In genomic region chr22:27937453-27937852, GRCh38 we compare ENCODE assay signal across 19 cellular contexts. TPM values are rescaled to one million over a fixed set of nuclear protein-coding genes. Genes with fewer than 3 reads are reported as not detected.
A peak's percentile ranks its signal among the peaks of the same experiment; 100 is the strongest.
DNase-seq lines count a peak whose midpoint lies in the region; ATAC-seq and TF ChIP-seq lines count a peak whose summit lies in the region.
"Had no signal": no experiment of that assay in that cellular context is flagged by ENCODE, and none has a peak within 500 bp of the region (broad histone marks: within the 10 kb centered on the region; RNA-seq: fewer than 3 reads in every experiment).

No MANE protein-coding gene starts in this region.

- no peak overlapping the region for H3K27ac ChIP-seq in foreskin keratinocyte
- H3K27ac ChIP-seq in MM.1S (ENCODE audit: low read length), result no peak overlapping the region
- H3K27ac ChIP-seq: body of pancreas, psoas muscle, tibial artery, WERI-Rb-1 had no signal

- in situ Hi-C loops in GM13977 (cut with MboI; ENCODE audit: low pct_unique_long_range_greater_than_20kb, low sequenced_read_pairs, unreplicated experiment), result no loop called here

- H3K27me3 ChIP-seq in BE2C, result no peaks in the 10 kb centered on the region
- H3K27me3 ChIP-seq in foreskin keratinocyte, result no peaks in the 10 kb centered on the region
- H3K27me3 ChIP-seq in MM.1S (replicated peaks; ENCODE audit: insufficient read depth, low read length), result no peaks in the 10 kb centered on the region
- H3K27me3 ChIP-seq: body of pancreas, tibial artery had no signal

- no peak overlapping the region for H2AFZ ChIP-seq in MM.1S (ENCODE audit: low read length)

- no peaks in the 10 kb centered on the region for H3K9me2 ChIP-seq in MM.1S (replicated peaks; ENCODE audit: insufficient read depth, low read length)

- no peak overlapping the region for H3K4me2 ChIP-seq in MM.1S (ENCODE audit: low read depth, low read length)

- DNase-seq in BE2C (no peak), GM13977 (ENCODE audit: low spot score) (no peak), foreskin keratinocyte (no peak), MM.1S (no peak), SIG-M5 (lab: John Stamatoyannopoulos, UW) (no peak)
- DNase-seq: activated CD8-positive, alpha-beta T cell treated with anti-CD3 and anti-CD28 coated beads for 36 hours; body of pancreas; EL; kidney glomerular epithelial cell; NCI-H526 treated with DMSO at 0.1 percent for 48 hours; psoas muscle; RPMI8226; stimulated activated CD4-positive, alpha-beta T cell treated with anti-CD3 and anti-CD28 coated beads, Interleukin-12 subunit alpha, Interleukin-12 subunit beta, amount 100 ng/mL, for 4 hours; tibial artery; WERI-Rb-1 had no signal

- ATAC-seq in SK-N-SH treated with all-trans-retinoic acid at 6 μM for 48 hours, result peak; percentile 70
- no peak for ATAC-seq in foreskin keratinocyte
- no peak for ATAC-seq in HG02610 (IDR thresholded peaks at IDR 0.05; ENCODE audit: unreplicated experiment)
- ATAC-seq in HG03565 (IDR thresholded peaks at IDR 0.05; ENCODE audit: unreplicated experiment), result no peak
- ATAC-seq: activated CD8-positive, alpha-beta T cell treated with anti-CD3 and anti-CD28 coated beads for 36 hours; body of pancreas; psoas muscle; stimulated activated effector memory CD8-positive, alpha-beta T cell treated with anti-CD3 and anti-CD28 coated beads, Interleukin-12 subunit alpha, Interleukin-12 subunit beta, amount 100 ng/mL, for 72 hours had no signal

- no peaks in the 10 kb centered on the region for H3K79me2 ChIP-seq in MM.1S (ENCODE audit: low read length)

- no peaks in the 10 kb centered on the region for H3K9me3 ChIP-seq in BE2C
- H3K9me3 ChIP-seq in MM.1S (replicated peaks; ENCODE audit: insufficient read depth, low read length), result no peaks in the 10 kb centered on the region
- H3K9me3 ChIP-seq: body of pancreas, psoas muscle, tibial artery had no signal

- no peaks in the 10 kb centered on the region for H4K20me1 ChIP-seq in MM.1S (ENCODE audit: insufficient read depth, low read length)

- peak; percentile 52 for TF ChIP-seq CTCF in BE2C (IDR thresholded peaks at IDR 0.05; ENCODE audit: low read depth, low read length)
- peak; percentile 9 for TF ChIP-seq CTCF in GM13977 (IDR thresholded peaks at IDR 0.05; ENCODE audit: extremely low read depth, insufficient read depth, missing control alignments)
- TF ChIP-seq CTCF in foreskin keratinocyte (conservative IDR thresholded peaks at IDR 0.05), result peak; percentile 51
- no peak for TF ChIP-seq CTCF in MM.1S (IDR thresholded peaks at IDR 0.05; ENCODE audit: low read length)

- peaks cover 13% of the 10 kb centered on the region for H3K4me1 ChIP-seq in BE2C
- H3K4me1 ChIP-seq in foreskin keratinocyte, result no peaks in the 10 kb centered on the region
- H3K4me1 ChIP-seq in MM.1S (ENCODE audit: low read length), result no peaks in the 10 kb centered on the region
- H3K4me1 ChIP-seq: psoas muscle, tibial artery had no signal

- H3K4me3 ChIP-seq in BE2C (ENCODE audit: low read depth, low read length) (no peak overlapping the region), MM.1S (ENCODE audit: low read length) (no peak overlapping the region)
- H3K4me3 ChIP-seq: body of pancreas, psoas muscle, tibial artery had no signal

- H3K36me3 ChIP-seq in BE2C (no peaks in the 10 kb centered on the region), MM.1S (replicated peaks; ENCODE audit: insufficient read depth, low read length) (no peaks in the 10 kb centered on the region)

- H3K9ac ChIP-seq in MM.1S (ENCODE audit: low read length), result no peak overlapping the region

- no peaks in the 10 kb centered on the region for H3F3A ChIP-seq in MM.1S (ENCODE audit: insufficient read depth, low read length)

TF ChIP-seq in SK-N-SH treated with all-trans-retinoic acid at 6 μM for 48 hours, 23 proteins besides CTCF, POLR2A, EP300 and RAD21:
- TF ChIP-seq TCF4 (CRISPR knock-in tag; IDR thresholded peaks at IDR 0.05; ENCODE audit: borderline replicate concordance) (no peak), PPARA (CRISPR knock-in tag; IDR thresholded peaks at IDR 0.05; ENCODE audit: borderline replicate concordance) (no peak), RARB (CRISPR knock-in tag; IDR thresholded peaks at IDR 0.05) (no peak), ESRRG (CRISPR knock-in tag; IDR thresholded peaks at IDR 0.05) (no peak), BACH2 (CRISPR knock-in tag; IDR thresholded peaks at IDR 0.05; ENCODE audit: borderline replicate concordance) (no peak), ARNTL (CRISPR knock-in tag; IDR thresholded peaks at IDR 0.05; ENCODE audit: borderline replicate concordance, low read depth) (no peak), ZC3H10 (CRISPR knock-in tag; IDR thresholded peaks at IDR 0.05) (no peak), GLIS3 (CRISPR knock-in tag; IDR thresholded peaks at IDR 0.05) (no peak), CSRNP3 (CRISPR knock-in tag; IDR thresholded peaks at IDR 0.05) (no peak), TOX (CRISPR knock-in tag; IDR thresholded peaks at IDR 0.05; ENCODE audit: borderline replicate concordance) (no peak), ZFP30 (CRISPR knock-in tag; IDR thresholded peaks at IDR 0.05) (no peak), ZNF8 (CRISPR knock-in tag; IDR thresholded peaks at IDR 0.05) (no peak), OSR1 (CRISPR knock-in tag; IDR thresholded peaks at IDR 0.05) (no peak), CREB5 (CRISPR knock-in tag; IDR thresholded peaks at IDR 0.05; ENCODE audit: low read depth) (no peak)

RNA-seq across cellular contexts. Expression of gene PITPNB, which starts 18.4 kb away (rescaled TPM):
- 159 TPM for polyA plus RNA-seq in BE2C (2012; ENCODE audit: insufficient read depth, insufficient read length, low read depth)
- 68.8 and 71.9 TPM in 2 replicates for total RNA-seq in foreskin keratinocyte
- 41.0 and 47.3 TPM in 2 replicates for polyA plus RNA-seq in foreskin keratinocyte
